ENCODE assay signal across 25 cellular contexts in genomic region chr2:225113356-225114015, GRCh38.
DNase-seq lines count a peak whose midpoint lies in the region; ATAC-seq and TF ChIP-seq lines count a peak whose summit lies in the region.
"Had no signal": no experiment of that assay in that cellular context is flagged by ENCODE, and none has a peak within 500 bp of the region (broad histone marks: within the 10 kb centered on the region; RNA-seq: fewer than 3 reads in every experiment).

No MANE protein-coding gene starts in this region.

- ATAC-seq in sciatic nerve (peak; percentile 42), heart left ventricle (no peak), gastroesophageal sphincter (no peak)
- ATAC-seq in naive thymus-derived CD8-positive, alpha-beta T cell = no peak
- ATAC-seq: activated CD4-positive, CD25-positive, alpha-beta regulatory T cell treated with anti-CD3 and anti-CD28 coated beads, Interleukin-2, amount 50 U/mL, for 24 hours; PC-3 had no signal

- no peak overlapping the region for H3K4me3 Mint-ChIP-seq in naive thymus-derived CD8-positive, alpha-beta T cell
- H3K4me3 Mint-ChIP-seq: activated CD4-positive, alpha-beta memory T cell treated with anti-CD3 and anti-CD28 coated beads, Interleukin-2, amount 10 ng/mL, durations not matched to agents 7 days and 5 days; activated naive CD8-positive, alpha-beta T cell treated with anti-CD3 and anti-CD28 coated beads, Interleukin-2, amount 10 ng/mL, durations not matched to agents 7 days and 5 days; immature natural killer cell; naive thymus-derived CD4-positive, alpha-beta T cell had no signal

- H3K9me3 Mint-ChIP-seq in naive thymus-derived CD8-positive, alpha-beta T cell = peaks cover 0 to 4% (median 0%) of the 10 kb centered on the region in 9 donors
- H3K9me3 Mint-ChIP-seq: activated naive CD8-positive, alpha-beta T cell treated with anti-CD3 and anti-CD28 coated beads, Interleukin-2, amount 10 ng/mL, durations not matched to agents 7 days and 5 days; activated T-helper 2 cell treated with anti-CD3 and anti-CD28 coated beads, Interferon-gamma antibody, Interleukin-2, Interleukin-4, amounts not matched to agents 10 μg/mL and 5 μg/mL and 100 μg/mL, durations not matched to agents 14 hours and 24 hours and 36 hours; immature natural killer cell; stimulated activated memory B cell treated with anti-CD40 and anti-IgM and Interleukin-4, amounts not matched to agents 10 μg/mL and 1 μg/mL and 100 μg/mL, for 72 hours had no signal

- no peak overlapping the region for H3K4me3 ChIP-seq in heart left ventricle
- no peak overlapping the region for H3K4me3 ChIP-seq in gastroesophageal sphincter
- H3K4me3 ChIP-seq: BLaER1, GM12878, HAP-1, left ventricle myocardium inferior, testis, uterus had no signal

- TF ChIP-seq EP300 in gastroesophageal sphincter (IDR thresholded peaks at IDR 0.05) = no peak

- TF ChIP-seq CTCF in heart left ventricle (IDR thresholded peaks at IDR 0.05) (no peak), gastroesophageal sphincter (IDR thresholded peaks at IDR 0.05) (no peak)

- H3K4me1 ChIP-seq in heart left ventricle (peaks cover 0 to 8% (median 0%) of the 10 kb centered on the region in 12 donors), gastroesophageal sphincter (no peaks in the 10 kb centered on the region)
- H3K4me1 ChIP-seq: HAP-1, left ventricle myocardium inferior, testis, uterus had no signal

- H3K27ac Mint-ChIP-seq in naive thymus-derived CD8-positive, alpha-beta T cell = no peak overlapping the region
- H3K27ac Mint-ChIP-seq: activated CD4-positive, alpha-beta memory T cell treated with anti-CD3 and anti-CD28 coated beads, Interleukin-2, amount 10 ng/mL, durations not matched to agents 7 days and 5 days; activated naive CD8-positive, alpha-beta T cell treated with anti-CD3 and anti-CD28 coated beads, Interleukin-2, amount 10 ng/mL, durations not matched to agents 7 days and 5 days; activated T-helper 2 cell treated with anti-CD3 and anti-CD28 coated beads, Interferon-gamma antibody, Interleukin-2, Interleukin-4, amounts not matched to agents 10 μg/mL and 5 μg/mL and 100 μg/mL, durations not matched to agents 14 hours and 24 hours and 36 hours; immature natural killer cell; naive thymus-derived CD4-positive, alpha-beta T cell had no signal

- WGBS in heart left ventricle, 4 donors = 62 to 74% (median 73%) methylated on average over 4 of the region's 4 CpGs
- 65 to 72% methylated on average over 4 of the region's 4 CpGs for WGBS in gastroesophageal sphincter (ENCODE audit: low coverage in 1 of 2), 2 donors

- H3K36me3 Mint-ChIP-seq in naive thymus-derived CD8-positive, alpha-beta T cell = peaks cover 0 to 10% (median 0%) of the 10 kb centered on the region in 3 donors
- H3K36me3 Mint-ChIP-seq: immature natural killer cell; stimulated activated memory B cell treated with anti-CD40 and anti-IgM and Interleukin-4, amounts not matched to agents 10 μg/mL and 1 μg/mL and 100 μg/mL, for 72 hours had no signal

- DNase-seq in NCI-H345 (lab: John Stamatoyannopoulos, UW) = peak; percentile 38
- no peak for DNase-seq in NCI-H345 treated with DMSO at 0.1 percent for 48 hours (lab: John Stamatoyannopoulos, UW; ENCODE audit: unreplicated experiment)
- peak; percentile 78 for DNase-seq in NCI-H1694 treated with DMSO at 0.1 percent for 48 hours (lab: John Stamatoyannopoulos, UW)
- DNase-seq in sciatic nerve (ENCODE audit: low spot score) = no peak
- DNase-seq in heart left ventricle = no peak
- DNase-seq in naive thymus-derived CD8-positive, alpha-beta T cell = no peak
- DNase-seq: activated CD4-positive, alpha-beta memory T cell treated with anti-CD3 and anti-CD28 coated beads, Interleukin-2, amount 10 ng/mL, durations not matched to agents 7 days and 5 days; activated naive CD8-positive, alpha-beta T cell treated with anti-CD3 and anti-CD28 coated beads, Interleukin-2, amount 10 ng/mL, durations not matched to agents 7 days and 5 days; effector CD4-positive, alpha-beta T cell; immature natural killer cell; left ventricle myocardium inferior; naive thymus-derived CD4-positive, alpha-beta T cell; NCI-H1417 treated with DMSO at 0.1 percent for 48 hours; PC-3; testis; uterus had no signal

- peak overlapping the region; percentile 90 for H3K27ac ChIP-seq in cingulate gyrus (ENCODE audit: low read depth, low read length)
- no peak overlapping the region for H3K27ac ChIP-seq in heart left ventricle
- no peak overlapping the region for H3K27ac ChIP-seq in gastroesophageal sphincter
- H3K27ac ChIP-seq: BLaER1, epithelial cell of prostate, left ventricle myocardium inferior, testis, uterus had no signal

- TF ChIP-seq POLR2A in heart left ventricle (IDR thresholded peaks at IDR 0.05) (no peak), gastroesophageal sphincter (IDR thresholded peaks at IDR 0.05) (no peak)

- H3K9me3 ChIP-seq in heart left ventricle = no peaks in the 10 kb centered on the region
- no peaks in the 10 kb centered on the region for H3K9me3 ChIP-seq in gastroesophageal sphincter
- H3K9me3 ChIP-seq: BLaER1, HAP-1, left ventricle myocardium inferior, testis, uterus had no signal

- peaks cover 0 to 13% (median 10%) of the 10 kb centered on the region in 4 donors for H3K4me1 Mint-ChIP-seq in naive thymus-derived CD8-positive, alpha-beta T cell
- H3K4me1 Mint-ChIP-seq: immature natural killer cell had no signal

- intact Hi-C loops in sciatic nerve (cut with DNase I) (no loop called here), heart left ventricle (cut with DNase I) (no loop called here)

- H3K36me3 ChIP-seq in heart left ventricle = no peaks in the 10 kb centered on the region
- no peaks in the 10 kb centered on the region for H3K36me3 ChIP-seq in gastroesophageal sphincter
- H3K36me3 ChIP-seq: BLaER1, HAP-1, left ventricle myocardium inferior, uterus had no signal

- POLR2A ChIA-PET in naive thymus-derived CD8-positive, alpha-beta T cell (lab: Charles Lee) = no interaction called here

- no peaks in the 10 kb centered on the region for H3K27me3 ChIP-seq in heart left ventricle
- no peaks in the 10 kb centered on the region for H3K27me3 ChIP-seq in gastroesophageal sphincter
- H3K27me3 ChIP-seq: BLaER1, testis, uterus had no signal

- H3K27me3 Mint-ChIP-seq in naive thymus-derived CD8-positive, alpha-beta T cell = no peaks in the 10 kb centered on the region
- H3K27me3 Mint-ChIP-seq: activated naive CD8-positive, alpha-beta T cell treated with anti-CD3 and anti-CD28 coated beads, Interleukin-2, amount 10 ng/mL, durations not matched to agents 7 days and 5 days; stimulated activated memory B cell treated with anti-CD40 and anti-IgM and Interleukin-4, amounts not matched to agents 10 μg/mL and 1 μg/mL and 100 μg/mL, for 72 hours had no signal

Comparison
In these comparisons a context has a peak if more than half of its experiments do, and no peak if none do; other contexts are left out.
1. DNase-seq: peak in NCI-H345 (single experiment) and NCI-H1694 treated with DMSO at 0.1 percent for 48 hours (single experiment); none in NCI-H345 treated with DMSO at 0.1 percent for 48 hours (single experiment), sciatic nerve (single experiment), heart left ventricle (0 of 5) and naive thymus-derived CD8-positive, alpha-beta T cell (0 of 10).